In genomic region chr22:27828214-27828587, GRCh38 we compare ENCODE assay signal across 24 cellular contexts.
"Had no signal": no experiment of that assay in that cellular context is flagged by ENCODE, and none has a peak within 500 bp of the region (broad histone marks: within the 10 kb centered on the region; RNA-seq: fewer than 3 reads in every experiment).

No MANE protein-coding gene starts in this region.

- H3K4me3 Mint-ChIP-seq: activated naive CD8-positive, alpha-beta T cell treated with anti-CD3 and anti-CD28 coated beads for 36 hours; activated T-cell treated with anti-CD3 and anti-CD28 coated beads, Interleukin-2, amount 50 U/mL, for 72 hours; T-helper 2 cell treated with Interferon-gamma antibody and Interleukin-4, amounts not matched to agents 5 μg/mL and 100 μg/mL, for 36 hours; type B pancreatic cell had no signal

- H3K9me3 Mint-ChIP-seq: activated naive CD8-positive, alpha-beta T cell treated with anti-CD3 and anti-CD28 coated beads for 36 hours; activated T-cell treated with anti-CD3 and anti-CD28 coated beads, Interleukin-2, amount 50 U/mL, for 72 hours; T-helper 2 cell treated with Interferon-gamma antibody and Interleukin-4, amounts not matched to agents 5 μg/mL and 100 μg/mL, for 36 hours; type B pancreatic cell had no signal

- H3K27ac Mint-ChIP-seq: activated naive CD8-positive, alpha-beta T cell treated with anti-CD3 and anti-CD28 coated beads for 36 hours; activated T-cell treated with anti-CD3 and anti-CD28 coated beads, Interleukin-2, amount 50 U/mL, for 72 hours; T-helper 2 cell treated with Interferon-gamma antibody and Interleukin-4, amounts not matched to agents 5 μg/mL and 100 μg/mL, for 36 hours; type B pancreatic cell had no signal

- H3K27me3 Mint-ChIP-seq: activated naive CD8-positive, alpha-beta T cell treated with anti-CD3 and anti-CD28 coated beads for 36 hours had no signal

- H3K27me3 ChIP-seq: colonic mucosa, dorsolateral prefrontal cortex, left lung, spleen, suprapubic skin, vagina had no signal

- DNase-seq: activated CD4-positive, alpha-beta T cell treated with anti-CD3 and anti-CD28 coated beads for 4 hours; activated CD4-positive, alpha-beta T cell treated with anti-CD3 and anti-CD28 coated beads, Interleukin-2, amount 50 U/mL, for 4 hours; activated CD4-positive, CD25-positive, alpha-beta regulatory T cell; activated naive CD4-positive, alpha-beta T cell; activated naive CD8-positive, alpha-beta T cell treated with anti-CD3 and anti-CD28 coated beads for 36 hours; activated T-cell treated with anti-CD3 and anti-CD28 coated beads for 4 hours; activated T-cell treated with anti-CD3 and anti-CD28 coated beads, Interleukin-2, amount 50 U/mL, for 72 hours; colonic mucosa; dorsolateral prefrontal cortex; effector memory CD4-positive, alpha-beta T cell; head of caudate nucleus; kidney glomerular epithelial cell; left lung; mammary epithelial cell; nucleus accumbens; spleen; stimulated activated naive CD4-positive, alpha-beta T cell; T-helper 1 cell had no signal

- H3K9me3 ChIP-seq: colonic mucosa, left lung, psoas muscle, suprapubic skin, vagina had no signal

- H3K27ac ChIP-seq: colonic mucosa, dorsolateral prefrontal cortex, left lung, parathyroid adenoma, psoas muscle, spleen, vagina had no signal

- ATAC-seq: activated T-cell treated with anti-CD3 and anti-CD28 coated beads, Interleukin-2, amount 50 U/mL, for 72 hours; left lung; psoas muscle had no signal

- H3K36me3 Mint-ChIP-seq: activated naive CD8-positive, alpha-beta T cell treated with anti-CD3 and anti-CD28 coated beads for 36 hours; type B pancreatic cell had no signal

- H3K4me1 ChIP-seq: colonic mucosa, left lung, parathyroid adenoma, psoas muscle, spleen, suprapubic skin, vagina had no signal

- H3K9ac ChIP-seq: parathyroid adenoma had no signal

- H3K36me3 ChIP-seq: colonic mucosa, left lung, spleen, suprapubic skin, vagina had no signal

- H3K4me3 ChIP-seq: colonic mucosa, dorsolateral prefrontal cortex, left lung, psoas muscle, spleen, suprapubic skin, vagina had no signal
